18 cellular contexts compared by ENCODE assay signal in the genomic region with DNA sequence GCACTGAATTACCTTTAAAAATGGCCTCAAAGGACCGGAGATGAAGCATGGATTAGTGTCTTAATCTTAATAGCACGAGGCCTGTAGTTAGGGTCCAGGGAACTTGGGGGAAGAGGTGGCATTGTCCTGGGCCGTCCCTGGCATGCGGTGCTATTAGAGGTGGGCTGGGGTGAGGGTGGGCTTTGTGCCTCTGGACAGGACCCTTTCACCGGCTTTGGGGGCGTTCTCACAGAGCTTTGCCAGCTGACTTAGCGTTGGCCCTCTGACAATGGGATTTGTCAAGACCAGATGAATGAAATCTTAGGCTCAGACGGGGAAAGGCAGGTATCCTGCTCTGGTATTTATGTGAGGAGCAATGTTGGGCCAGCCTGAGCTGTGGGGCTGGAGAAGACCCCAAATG. TPM values are rescaled to one million over a fixed set of nuclear protein-coding genes. Genes with fewer than 3 reads are reported as not detected.
DNase-seq lines count a peak whose midpoint lies in the region; FAIRE-seq and TF ChIP-seq lines count a peak whose summit lies in the region.
"Had no signal": no experiment of that assay in that cellular context is flagged by ENCODE, and none has a peak within 500 bp of the region (broad histone marks: within the 10 kb centered on the region; RNA-seq: fewer than 3 reads in every experiment).

No MANE protein-coding gene starts in this region.

- H3K4me2 ChIP-seq in H1 (ENCODE audit: insufficient read depth in 1 of 2, low read depth in 2 of 2, low read length in 2 of 2) (no peak overlapping the region), mesendoderm (ENCODE audit: low read length) (no peak overlapping the region)

- WGBS in H1 (ENCODE audit: extremely low coverage in 1 of 2, insufficient coverage in 1 of 2, insufficient read length in 1 of 2, insufficient replicate concordance in 2 of 2, low coverage in 1 of 2, low lambda C conversion rate in 2 of 2, missing lambda C conversion rate in 1 of 2), 2 experiments, result 86% methylated on average over 8 of the region's 8 CpGs; no CpG with 5 or more reads in 1 of the 2 experiments
- WGBS in mesendoderm (ENCODE audit: extremely low coverage, insufficient coverage, low lambda C conversion rate), result no CpG with 5 or more reads among the region's 8 CpGs
- WGBS in thyroid gland, 2 donors, result 95 to 96% methylated on average over 8 of the region's 8 CpGs

- H4K5ac ChIP-seq in H1 (ENCODE audit: insufficient read length, low read depth, low read length) (no peak overlapping the region), mesendoderm (ENCODE audit: low read length) (no peak overlapping the region)

- H3K9me3 Mint-ChIP-seq in type B pancreatic cell, result peaks cover 12% of the 10 kb centered on the region

- no peaks in the 10 kb centered on the region for H3K36me3 ChIP-seq in H1 (ENCODE audit: control insufficient read depth in 2 of 4, insufficient read depth in 4 of 4, low read length in 3 of 4)
- H3K36me3 ChIP-seq in mesendoderm (ENCODE audit: control insufficient read depth, insufficient read depth, low read length), result no peaks in the 10 kb centered on the region
- H3K36me3 ChIP-seq in thyroid gland, result no peaks in the 10 kb centered on the region
- H3K36me3 ChIP-seq: BE2C had no signal

- H3K79me1 ChIP-seq in H1 (ENCODE audit: low read depth, low read length) (no peaks in the 10 kb centered on the region), mesendoderm (ENCODE audit: low read length) (no peaks in the 10 kb centered on the region)

- H2BK120ac ChIP-seq in H1 (replicated peaks; ENCODE audit: low read depth, low read length) (no peak overlapping the region), mesendoderm (ENCODE audit: low read depth, low read length) (no peak overlapping the region)

- TF ChIP-seq EP300 in H1 (IDR thresholded peaks at IDR 0.05; ENCODE audit: borderline replicate concordance in 1 of 2, low read depth in 2 of 2, low read length in 2 of 2), result no peak

- H4K91ac ChIP-seq in H1 (replicated peaks; ENCODE audit: insufficient read length, low read length), result no peak overlapping the region

- H3K14ac ChIP-seq in H1 (ENCODE audit: insufficient read length), result no peak overlapping the region

- H4K8ac ChIP-seq in H1 (ENCODE audit: extremely low read depth, insufficient read depth, low read length) (no peak overlapping the region), mesendoderm (ENCODE audit: low read depth, low read length) (no peak overlapping the region)

- H2BK5ac ChIP-seq in H1 (ENCODE audit: low read depth, low read length) (no peak overlapping the region), mesendoderm (ENCODE audit: low read length) (no peak overlapping the region)

- intact Hi-C loops in thyroid gland (cut with DNase I), result no loop called here

- H3K27me3 Mint-ChIP-seq in type B pancreatic cell, result peaks cover 17% of the 10 kb centered on the region

- H3K4me3 ChIP-seq in H1 (ENCODE audit: extremely low read depth in 1 of 4, insufficient read depth in 2 of 4, low read depth in 3 of 4, low read length in 4 of 4), result no peak overlapping the region
- no peak overlapping the region for H3K4me3 ChIP-seq in mesendoderm (ENCODE audit: low read length)
- no peak overlapping the region for H3K4me3 ChIP-seq in thyroid gland (replicated peaks in 1 of 3)
- H3K4me3 ChIP-seq: GM23248 had no signal

- no peak overlapping the region for H3K27ac ChIP-seq in H1 (ENCODE audit: low read depth, low read length)
- peak overlapping the region; percentile 71 for H3K27ac ChIP-seq in mesendoderm (ENCODE audit: low read depth, low read length)
- H3K27ac ChIP-seq in thyroid gland, result no peak overlapping the region
- H3K27ac ChIP-seq: GM23248 had no signal

- H3K4me1 Mint-ChIP-seq in type B pancreatic cell (ENCODE audit: unreplicated experiment), result peaks cover 16% of the 10 kb centered on the region

- H3K23me2 ChIP-seq in H1 (ENCODE audit: low read depth, low read length), result no peaks in the 10 kb centered on the region

- no peak overlapping the region for H2AK5ac ChIP-seq in H1 (ENCODE audit: low read depth, low read length)
- no peak overlapping the region for H2AK5ac ChIP-seq in mesendoderm (ENCODE audit: low read length)

- H3K23ac ChIP-seq in H1 (ENCODE audit: insufficient read length), result no peak overlapping the region
- no peak overlapping the region for H3K23ac ChIP-seq in mesendoderm (ENCODE audit: low read length)

- POLR2A ChIA-PET in H1 (lab: Charles Lee; ENCODE audit: partially characterized antibody), result no interaction called here

- H3K9ac ChIP-seq in H1 (replicated peaks in 1 of 4; ENCODE audit: extremely low read depth in 1 of 4, low read depth in 3 of 4, low read length in 3 of 4) (no peak overlapping the region), mesendoderm (ENCODE audit: low read length) (no peak overlapping the region)
- H3K9ac ChIP-seq: GM23248 had no signal

- no peak for TF ChIP-seq POLR2A in H1 (IDR thresholded peaks at IDR 0.05; ENCODE audit: control extremely low read depth in 1 of 2, low read depth in 2 of 2, low read length in 2 of 2)
- no peak for TF ChIP-seq POLR2A in thyroid gland (IDR thresholded peaks at IDR 0.05)

- H2AFZ ChIP-seq in H1 (ENCODE audit: low read length), result 0 out of 2 replicates have a peak overlapping the region, but pooled peaks have one; percentile 95
- H2AFZ ChIP-seq: GM23248 had no signal

- H3K56ac ChIP-seq in H1 (replicated peaks; ENCODE audit: insufficient read length, low read depth, low read length) (no peak overlapping the region), mesendoderm (ENCODE audit: low read length) (no peak overlapping the region)

- H3K27me3 ChIP-seq in H1 (replicated peaks in 1 of 4; ENCODE audit: control insufficient read depth in 3 of 4, extremely low read depth in 1 of 4, insufficient read depth in 3 of 4, low read length in 3 of 4) (peaks cover 0 to 3% (median 0%) of the 10 kb centered on the region in 4 experiments; a peak in 1 of 7 replicates), mesendoderm (ENCODE audit: insufficient read depth, low read length, poor library complexity) (no peaks in the 10 kb centered on the region), thyroid gland (no peaks in the 10 kb centered on the region)
- H3K27me3 ChIP-seq: BE2C had no signal

- 0 out of 2 replicates have a peak overlapping the region, but pooled peaks have one; percentile 32 for H2BK20ac ChIP-seq in H1 (ENCODE audit: low read length)

- H3K79me2 ChIP-seq in H1 (ENCODE audit: control insufficient read depth in 1 of 2, insufficient read depth in 2 of 2, low read length in 2 of 2), result no peaks in the 10 kb centered on the region
- H3K79me2 ChIP-seq in mesendoderm (ENCODE audit: control insufficient read depth, insufficient read depth, low read length), result no peaks in the 10 kb centered on the region

- H3K18ac ChIP-seq in H1 (ENCODE audit: extremely low read depth, low read length) (peak overlapping the region; percentile 43; the same call in 1 of the 2 replicates), mesendoderm (ENCODE audit: low read length) (no peak overlapping the region)

- no peak overlapping the region for H3K4me3 Mint-ChIP-seq in type B pancreatic cell
- H3K4me3 Mint-ChIP-seq: CD4-positive, alpha-beta memory T cell had no signal

- H3K27ac Mint-ChIP-seq in type B pancreatic cell, result peak overlapping the region; percentile 79
- H3K27ac Mint-ChIP-seq: CD4-positive, alpha-beta memory T cell had no signal

- H2BK15ac ChIP-seq in H1 (ENCODE audit: low read length), result 0 out of 2 replicates have a peak overlapping the region, but pooled peaks have one; percentile 18
- H2BK15ac ChIP-seq in mesendoderm (replicated peaks; ENCODE audit: low read depth), result no peak overlapping the region

- H3K36me3 Mint-ChIP-seq in type B pancreatic cell, result peaks cover 5% of the 10 kb centered on the region
- H3K36me3 Mint-ChIP-seq: CD4-positive, alpha-beta memory T cell had no signal

- peak; percentile 45 for DNase-seq in activated CD8-positive, alpha-beta memory T cell treated with anti-CD3 and anti-CD28 coated beads for 24 hours
- no peak for DNase-seq in activated CD8-positive, alpha-beta memory T cell treated with anti-CD3 and anti-CD28 coated beads, Interleukin-2, amount 50 U/mL, for 48 hours
- DNase-seq in H1 (ENCODE audit: low read depth in 1 of 2, low spot score in 2 of 2) (no peak), mesendoderm (no peak), type B pancreatic cell (ENCODE audit: extremely low spot score, unreplicated experiment) (no peak), thyroid gland (no peak), foreskin melanocyte (no peak), nucleus accumbens (lab: John Stamatoyannopoulos, UW) (no peak)
- DNase-seq: 8988T; BE2C; CD4-positive, alpha-beta memory T cell; DMS79; GM23248; IMR-90; Kasumi-1; MM.1S; NCI-H1092 treated with DMSO at 0.1 percent for 48 hours; NCI-H2081 treated with DMSO at 0.1 percent for 48 hours had no signal

- H3K4ac ChIP-seq in H1 (replicated peaks; ENCODE audit: insufficient read length, low read depth, low read length), result no peak overlapping the region
- no peak overlapping the region for H3K4ac ChIP-seq in mesendoderm (ENCODE audit: low read depth, low read length)

- no peaks in the 10 kb centered on the region for H4K20me1 ChIP-seq in H1 (replicated peaks in 1 of 2; ENCODE audit: control insufficient read depth in 1 of 2, insufficient read depth in 2 of 2, low read length in 2 of 2)

- no peak for FAIRE-seq in H1 (lab: Jason Lieb, UNC)

- no peak overlapping the region for H2BK12ac ChIP-seq in H1 (ENCODE audit: low read depth, low read length)

- H3K9me3 ChIP-seq in H1 (ENCODE audit: insufficient read depth in 2 of 2, low read depth in 1 of 2, low read length in 1 of 2) (peaks cover 7 to 8% of the 10 kb centered on the region in 2 experiments; a peak in 2 of 4 replicates), thyroid gland (no peaks in the 10 kb centered on the region)
- H3K9me3 ChIP-seq: BE2C had no signal

- CTCF ChIA-PET in H1 (lab: Charles Lee; ENCODE audit: partially characterized antibody), result interaction anchor here (3.6 to 4.0 kb wide), 2 partner anchors 21 kb away, joined by 17 read pairs; no protein-coding TSS in a partner anchor

- TF ChIP-seq RAD21 in H1 (IDR thresholded peaks at IDR 0.05 in 1 of 2, conservative IDR thresholded peaks at IDR 0.05 in 1 of 2; ENCODE audit: low read depth in 2 of 2, low read length in 2 of 2), result no peak

- TF ChIP-seq CTCF in H1 (IDR thresholded peaks at IDR 0.05; ENCODE audit: control extremely low read depth in 1 of 3, insufficient read depth in 1 of 3, low read depth in 1 of 3, low read length in 3 of 3) (no peak), type B pancreatic cell (conservative IDR thresholded peaks at IDR 0.05) (no peak), thyroid gland (IDR thresholded peaks at IDR 0.05) (no peak)

- H3K4me1 ChIP-seq in H1 (replicated peaks in 1 of 4; ENCODE audit: control insufficient read depth in 3 of 4, insufficient read depth in 4 of 4, low read length in 3 of 4) (peaks cover 0 to 9% (median 3%) of the 10 kb centered on the region in 4 experiments; a peak in 4 of 7 replicates), mesendoderm (ENCODE audit: control insufficient read depth, low read depth, low read length) (no peaks in the 10 kb centered on the region), thyroid gland (no peaks in the 10 kb centered on the region)

RNA-seq across cellular contexts. Expression of gene ERMARD, which starts 59.6 kb away (rescaled TPM):
- total RNA-seq in H1 (2021; fragmentation: NEBNext Ultra II Directional; extraction: Animal tissue kit (Norgen Biotek cat#: 25700)), result 11.2 and 12.2 TPM in 2 replicates
- 25.6 and 27.3 TPM in 2 replicates for polyA plus RNA-seq in H1 (2011; rRNA removed)
- 29.5 TPM for polyA plus RNA-seq in H1 (2011; cell fraction: cytosol; rRNA removed)
- 41.8 TPM for polyA plus RNA-seq in H1 (2011; cell fraction: nucleus; rRNA removed)
- 13.9 to 19.1 TPM (median 15.5 TPM) in 4 replicates for polyA plus RNA-seq in H1 (2012, experiment 1 of 2)
- polyA plus RNA-seq in H1 (2012, experiment 2 of 2), result 4.3 TPM
- polyA plus RNA-seq in H1 (2013, experiment 1 of 2), result 10.4 TPM
- 10.1 TPM for polyA plus RNA-seq in H1 (2013, experiment 2 of 2)
- polyA minus RNA-seq in H1 (2011; rRNA and poly(A)+ RNA removed), result 12.0 and 13.1 TPM in 2 replicates
- 5.2 TPM for polyA minus RNA-seq in H1 (2011; cell fraction: cytosol; rRNA and poly(A)+ RNA removed)
- polyA minus RNA-seq in H1 (2011; cell fraction: nucleus; rRNA and poly(A)+ RNA removed), result 14.8 TPM
- 9.5 TPM for polyA plus RNA-seq in mesendoderm (2013, experiment 1 of 2)
- polyA plus RNA-seq in mesendoderm (2013, experiment 2 of 2), result 8.6 TPM
- total RNA-seq in type B pancreatic cell (ENCODE audit: low replicate concordance) (18.6 and 32.1 TPM in 2 replicates), thyroid gland (10 to 100 TPM; 29.4 to 49.8 (median 32.0) TPM)

RNA-seq across cellular contexts. Expression of gene DYNLT2, which starts 59.7 kb away (rescaled TPM):
- total RNA-seq in H1 (2021; fragmentation: NEBNext Ultra II Directional; extraction: Animal tissue kit (Norgen Biotek cat#: 25700)), result 1.6 and 1.8 TPM in 2 replicates
- 0.48 and 0.74 TPM in 2 replicates for polyA plus RNA-seq in H1 (2011; rRNA removed)
- 1.9 TPM for polyA plus RNA-seq in H1 (2011; cell fraction: cytosol; rRNA removed)
- polyA plus RNA-seq in H1 (2011; cell fraction: nucleus; rRNA removed), result 0.84 TPM
- 0.64 to 1.9 TPM (median 1.0 TPM) in 4 replicates for polyA plus RNA-seq in H1 (2012, experiment 1 of 2)
- polyA plus RNA-seq in H1 (2012, experiment 2 of 2), result 0.08 TPM
- 3.5 TPM for polyA plus RNA-seq in H1 (2013, experiment 1 of 2)
- 3.1 TPM for polyA plus RNA-seq in H1 (2013, experiment 2 of 2)
- 0.38 and 0.71 TPM in 2 replicates for polyA minus RNA-seq in H1 (2011; rRNA and poly(A)+ RNA removed)
- 0.73 TPM for polyA minus RNA-seq in H1 (2011; cell fraction: cytosol; rRNA and poly(A)+ RNA removed)
- 2.4 TPM for polyA minus RNA-seq in H1 (2011; cell fraction: nucleus; rRNA and poly(A)+ RNA removed)
- polyA plus RNA-seq in mesendoderm (2013, experiment 1 of 2), result 1.8 TPM
- 1.8 TPM for polyA plus RNA-seq in mesendoderm (2013, experiment 2 of 2)
- 2.1 and 2.6 TPM in 2 replicates for total RNA-seq in type B pancreatic cell (ENCODE audit: low replicate concordance)
- total RNA-seq in thyroid gland, result 1 to 10 TPM in 3 of 4 donors, under 1 TPM in 1; 0.50 to 5.5 (median 2.5) TPM
